11 cellular contexts compared by ENCODE assay signal in the genomic region with DNA sequence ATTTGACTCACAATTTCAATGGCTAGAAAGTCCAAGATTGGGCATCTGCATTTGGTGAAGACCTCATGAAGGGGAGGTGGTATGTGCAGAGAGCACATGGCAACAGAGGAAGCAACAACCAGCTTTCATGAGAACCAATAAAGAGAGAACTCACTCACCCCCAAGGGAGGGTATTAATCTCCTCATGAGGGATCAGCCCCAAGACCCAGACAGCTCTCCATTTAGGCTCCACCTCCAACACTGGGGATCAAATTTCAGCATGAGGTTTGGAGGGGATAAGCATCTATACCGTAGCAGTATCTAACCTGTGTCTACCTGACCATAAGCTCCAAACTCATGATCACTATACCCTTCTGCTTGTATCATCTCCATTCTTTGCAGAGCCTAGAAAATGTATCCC. TPM values are rescaled to one million over a fixed set of nuclear protein-coding genes. Genes with fewer than 3 reads are reported as not detected.
DNase-seq lines count a peak whose midpoint lies in the region; ATAC-seq, FAIRE-seq and TF ChIP-seq lines count a peak whose summit lies in the region.
"Had no signal": no experiment of that assay in that cellular context is flagged by ENCODE, and none has a peak within 500 bp of the region (broad histone marks: within the 10 kb centered on the region; RNA-seq: fewer than 3 reads in every experiment).

No MANE protein-coding gene starts in this region.

- H3K9me3 ChIP-seq in IMR-90 (ENCODE audit: control insufficient read depth, insufficient read depth, low read length): no peaks in the 10 kb centered on the region

- H3K18ac ChIP-seq in IMR-90 (ENCODE audit: low read depth, low read length): peak overlapping the region; percentile 67; the same call in 1 of the 2 replicates

- H3K4me1 ChIP-seq in IMR-90 (ENCODE audit: control insufficient read depth, insufficient read depth, low read length): peaks cover 8% of the 10 kb centered on the region

- H3K27me3 ChIP-seq in IMR-90 (ENCODE audit: control insufficient read depth, insufficient read depth, low read length): no peaks in the 10 kb centered on the region; the same call in 1 of the 2 replicates

- H3K14ac ChIP-seq in IMR-90 (replicated peaks; ENCODE audit: low read depth, low read length): 0 out of 2 replicates have a peak overlapping the region, but pooled peaks have one; percentile 3

- TF ChIP-seq CTCF in D721Med (IDR thresholded peaks at IDR 0.05; ENCODE audit: insufficient read depth, missing control alignments) (no peak), IMR-90 (conservative IDR thresholded peaks at IDR 0.05; ENCODE audit: low read depth, low read length) (no peak)

- POLR2A ChIA-PET in IMR-90 (lab: Charles Lee; ENCODE audit: unreplicated experiment): no interaction called here

- peaks cover 6% of the 10 kb centered on the region for H3K9me1 ChIP-seq in IMR-90 (ENCODE audit: insufficient read depth, low read length)

- no peak overlapping the region for H3K9ac ChIP-seq in IMR-90 (ENCODE audit: low read depth, low read length)

- H3K4me3 ChIP-seq in IMR-90 (ENCODE audit: insufficient read depth, low read depth, low read length): no peak overlapping the region

- H3K27ac ChIP-seq in IMR-90 (ENCODE audit: insufficient read depth, low read length): no peak overlapping the region; the same call in 1 of the 2 replicates
- H3K27ac ChIP-seq: HL-60 had no signal

- peak overlapping the region; percentile 49 for H3K4ac ChIP-seq in IMR-90 (ENCODE audit: low read depth, low read length)

- no CpG with 5 or more reads among the region's 1 CpG for WGBS in IMR-90 (ENCODE audit: extremely low coverage in 2 of 2, insufficient read length in 1 of 2), 2 experiments

- peak overlapping the region; percentile 82 for H2AK5ac ChIP-seq in IMR-90 (ENCODE audit: low read depth, low read length)

- peak; percentile 84 for FAIRE-seq in D721Med (lab: Jason Lieb, UNC)

- CTCF ChIA-PET in IMR-90 (lab: Yijun Ruan, JAX): interaction anchor here (0.5 kb wide), 1 partner anchor 114 kb away, joined by 4 read pairs; no protein-coding TSS in a partner anchor

- no peaks in the 10 kb centered on the region for H3K36me3 ChIP-seq in IMR-90 (ENCODE audit: control insufficient read depth, insufficient read depth, low read length)

- H4K5ac ChIP-seq in IMR-90 (ENCODE audit: low read depth, low read length): no peak overlapping the region; the same call in 1 of the 2 replicates

- no peaks in the 10 kb centered on the region for H3K79me1 ChIP-seq in IMR-90 (ENCODE audit: low read depth in 1 of 2, low read length in 2 of 2)

- no peak overlapping the region for H3K23ac ChIP-seq in IMR-90 (ENCODE audit: low read depth, low read length)

- DNase-seq in D721Med (ENCODE audit: insufficient read length, low spot score) (peak; percentile 14), IMR-90 (no peak), NCI-H82 (lab: John Stamatoyannopoulos, UW) (peak; percentile 82), left kidney (ENCODE audit: low read depth, low spot score) (peak; percentile 12), globus pallidus (ENCODE audit: low spot score) (no peak)
- DNase-seq in activated CD8-positive, alpha-beta memory T cell treated with anti-CD3 and anti-CD28 coated beads for 24 hours: no peak
- DNase-seq: HCEC 1CT, NCI-H2029 treated with DMSO at 0.1 percent for 48 hours, NCI-H748 treated with DMSO at 0.1 percent for 48 hours had no signal

- peak overlapping the region; percentile 76 for H2BK120ac ChIP-seq in IMR-90 (ENCODE audit: low read depth, low read length)

- H4K91ac ChIP-seq in IMR-90 (ENCODE audit: insufficient read depth, low read depth, low read length): peak overlapping the region; percentile 71

- dilution Hi-C loops in IMR-90 (cut with HindIII; ENCODE audit: low sequenced_read_pairs, unreplicated experiment): no loop called here

- H3K56ac ChIP-seq in IMR-90 (ENCODE audit: extremely low read depth, insufficient read depth, low read length): no peak overlapping the region

- ATAC-seq in IMR-90 (ENCODE audit: low read depth) (no peak), HG03439 (IDR thresholded peaks at IDR 0.05; ENCODE audit: unreplicated experiment) (no peak)

- no peak overlapping the region for H3K4me2 ChIP-seq in IMR-90 (ENCODE audit: low read depth, low read length)

- no peak for TF ChIP-seq POLR2A in IMR-90 (IDR thresholded peaks at IDR 0.05; ENCODE audit: low read depth, low read length)

- BruUV-seq in IMR-90 (replicated peaks; lab: Mats Ljungman, UMichigan): no TSS peak

- in situ Hi-C loops in IMR-90 (cut with MboI; ENCODE audit: low sequenced_read_pairs): no loop called here

- H4K8ac ChIP-seq in IMR-90 (ENCODE audit: low read depth in 2 of 2, low read length in 2 of 2): 0 out of 4 replicates have a peak overlapping the region, but pooled peaks of 1 of the 2 experiments have one; percentile 26

- peak overlapping the region; percentile 36; the same call in 1 of the 3 replicates for H2BK15ac ChIP-seq in IMR-90 (ENCODE audit: low read depth, low read length)

- H2BK20ac ChIP-seq in IMR-90 (ENCODE audit: low read depth, low read length): peak overlapping the region; percentile 77

- peaks cover 3% of the 10 kb centered on the region; the same call in 1 of the 2 replicates for H4K20me1 ChIP-seq in IMR-90 (ENCODE audit: insufficient read depth, low read length)

- H2AFZ ChIP-seq in IMR-90 (replicated peaks; ENCODE audit: low read length, poor library complexity): no peak overlapping the region

- no peak overlapping the region for H2BK5ac ChIP-seq in IMR-90 (ENCODE audit: low read depth, low read length, poor library complexity, severe bottlenecking)

- H2AK9ac ChIP-seq in IMR-90 (replicated peaks; ENCODE audit: low read depth, low read length, poor library complexity): no peak overlapping the region

- no peak for TF ChIP-seq RAD21 in IMR-90 (IDR thresholded peaks at IDR 0.05; ENCODE audit: low read length)

- intact Hi-C loops in IMR-90 (cut with micrococcal nuclease): no loop called here

TF ChIP-seq in IMR-90, 13 proteins besides CTCF, POLR2A, EP300 and RAD21:
- TF ChIP-seq RCOR1 (IDR thresholded peaks at IDR 0.05; ENCODE audit: insufficient replicate concordance, low read length) (no peak), MXI1 (IDR thresholded peaks at IDR 0.05; ENCODE audit: borderline replicate concordance, low read depth, low read length) (no peak), SMC3 (IDR thresholded peaks at IDR 0.05; ENCODE audit: low read depth, low read length) (no peak), MAZ (IDR thresholded peaks at IDR 0.05; ENCODE audit: borderline replicate concordance, low read depth, low read length) (no peak), CEBPB (IDR thresholded peaks at IDR 0.05; ENCODE audit: low read depth, low read length) (no peak), NFE2L2 (IDR thresholded peaks at IDR 0.05; ENCODE audit: low read depth, low read length) (no peak), MAFK (IDR thresholded peaks at IDR 0.05; ENCODE audit: low read depth, low read length) (no peak), FOS (IDR thresholded peaks at IDR 0.05; ENCODE audit: low read depth, low read length) (no peak), BHLHE40 (IDR thresholded peaks at IDR 0.05; ENCODE audit: low read depth, low read length) (no peak), CHD1 (IDR thresholded peaks at IDR 0.05; ENCODE audit: low read depth, low read length) (no peak), RFX5 (IDR thresholded peaks at IDR 0.05; ENCODE audit: low read depth, low read length) (no peak)
- TF ChIP-seq, protein P1, sequence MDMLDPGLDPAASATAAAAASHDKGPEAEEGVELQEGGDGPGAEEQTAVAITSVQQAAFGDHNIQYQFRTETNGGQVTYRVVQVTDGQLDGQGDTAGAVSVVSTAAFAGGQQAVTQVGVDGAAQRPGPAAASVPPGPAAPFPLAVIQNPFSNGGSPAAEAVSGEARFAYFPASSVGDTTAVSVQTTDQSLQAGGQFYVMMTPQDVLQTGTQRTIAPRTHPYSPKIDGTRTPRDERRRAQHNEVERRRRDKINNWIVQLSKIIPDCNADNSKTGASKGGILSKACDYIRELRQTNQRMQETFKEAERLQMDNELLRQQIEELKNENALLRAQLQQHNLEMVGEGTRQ (IDR thresholded peaks at IDR 0.05; ENCODE audit: low read depth, low read length): no peak
- TF ChIP-seq, protein P2, sequence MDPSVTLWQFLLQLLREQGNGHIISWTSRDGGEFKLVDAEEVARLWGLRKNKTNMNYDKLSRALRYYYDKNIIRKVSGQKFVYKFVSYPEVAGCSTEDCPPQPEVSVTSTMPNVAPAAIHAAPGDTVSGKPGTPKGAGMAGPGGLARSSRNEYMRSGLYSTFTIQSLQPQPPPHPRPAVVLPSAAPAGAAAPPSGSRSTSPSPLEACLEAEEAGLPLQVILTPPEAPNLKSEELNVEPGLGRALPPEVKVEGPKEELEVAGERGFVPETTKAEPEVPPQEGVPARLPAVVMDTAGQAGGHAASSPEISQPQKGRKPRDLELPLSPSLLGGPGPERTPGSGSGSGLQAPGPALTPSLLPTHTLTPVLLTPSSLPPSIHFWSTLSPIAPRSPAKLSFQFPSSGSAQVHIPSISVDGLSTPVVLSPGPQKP (IDR thresholded peaks at IDR 0.05; ENCODE audit: borderline replicate concordance, low read depth, low read length): no peak

RNA-seq across cellular contexts. Expression of a gene that starts 9.3 kb away (rescaled TPM):
- total RNA-seq in IMR-90 (2012; rRNA removed): 17.6 and 31.4 TPM in 2 replicates
- 6.6 and 9.9 TPM in 2 replicates for polyA plus RNA-seq in IMR-90 (2012; rRNA removed)
- 1.8 and 2.3 TPM in 2 replicates for polyA plus RNA-seq in IMR-90 (2012; cell fraction: cytosol; rRNA removed)
- 1.1 and 8.3 TPM in 2 replicates for polyA plus RNA-seq in IMR-90 (2012; cell fraction: nucleus; rRNA removed; ENCODE audit: low replicate concordance)

Comparison
In these comparisons a context has a peak if more than half of its experiments do, and no peak if none do; other contexts are left out.
1. DNase-seq: peak in D721Med (single experiment), NCI-H82 (single experiment) and left kidney (single experiment); none in IMR-90 (single experiment), globus pallidus (single experiment) and activated CD8-positive, alpha-beta memory T cell treated with anti-CD3 and anti-CD28 coated beads for 24 hours (single experiment).